1 cellular context compared by ENCODE assay signal in genomic region chr19:7153008-7153407, GRCh38.
TF ChIP-seq lines count a peak whose summit lies in the region.

No MANE protein-coding gene starts in this region.

TF ChIP-seq in GM12878, 131 proteins besides CTCF, POLR2A, EP300 and RAD21 (continued from another document):
- TF ChIP-seq, protein P1, sequence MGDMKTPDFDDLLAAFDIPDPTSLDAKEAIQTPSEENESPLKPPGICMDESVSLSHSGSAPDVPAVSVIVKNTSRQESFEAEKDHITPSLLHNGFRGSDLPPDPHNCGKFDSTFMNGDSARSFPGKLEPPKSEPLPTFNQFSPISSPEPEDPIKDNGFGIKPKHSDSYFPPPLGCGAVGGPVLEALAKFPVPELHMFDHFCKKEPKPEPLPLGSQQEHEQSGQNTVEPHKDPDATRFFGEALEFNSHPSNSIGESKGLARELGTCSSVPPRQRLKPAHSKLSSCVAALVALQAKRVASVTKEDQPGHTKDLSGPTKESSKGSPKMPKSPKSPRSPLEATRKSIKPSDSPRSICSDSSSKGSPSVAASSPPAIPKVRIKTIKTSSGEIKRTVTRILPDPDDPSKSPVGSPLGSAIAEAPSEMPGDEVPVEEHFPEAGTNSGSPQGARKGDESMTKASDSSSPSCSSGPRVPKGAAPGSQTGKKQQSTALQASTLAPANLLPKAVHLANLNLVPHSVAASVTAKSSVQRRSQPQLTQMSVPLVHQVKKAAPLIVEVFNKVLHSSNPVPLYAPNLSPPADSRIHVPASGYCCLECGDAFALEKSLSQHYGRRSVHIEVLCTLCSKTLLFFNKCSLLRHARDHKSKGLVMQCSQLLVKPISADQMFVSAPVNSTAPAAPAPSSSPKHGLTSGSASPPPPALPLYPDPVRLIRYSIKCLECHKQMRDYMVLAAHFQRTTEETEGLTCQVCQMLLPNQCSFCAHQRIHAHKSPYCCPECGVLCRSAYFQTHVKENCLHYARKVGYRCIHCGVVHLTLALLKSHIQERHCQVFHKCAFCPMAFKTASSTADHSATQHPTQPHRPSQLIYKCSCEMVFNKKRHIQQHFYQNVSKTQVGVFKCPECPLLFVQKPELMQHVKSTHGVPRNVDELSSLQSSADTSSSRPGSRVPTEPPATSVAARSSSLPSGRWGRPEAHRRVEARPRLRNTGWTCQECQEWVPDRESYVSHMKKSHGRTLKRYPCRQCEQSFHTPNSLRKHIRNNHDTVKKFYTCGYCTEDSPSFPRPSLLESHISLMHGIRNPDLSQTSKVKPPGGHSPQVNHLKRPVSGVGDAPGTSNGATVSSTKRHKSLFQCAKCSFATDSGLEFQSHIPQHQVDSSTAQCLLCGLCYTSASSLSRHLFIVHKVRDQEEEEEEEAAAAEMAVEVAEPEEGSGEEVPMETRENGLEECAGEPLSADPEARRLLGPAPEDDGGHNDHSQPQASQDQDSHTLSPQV (IDR thresholded peaks at IDR 0.05), result no peak
- TF ChIP-seq MYB (IDR thresholded peaks at IDR 0.05; ENCODE audit: borderline replicate concordance, low read depth, low read length), result no peak
- TF ChIP-seq PML (IDR thresholded peaks at IDR 0.05; ENCODE audit: low read length), result no peak
- TF ChIP-seq HDAC6 (IDR thresholded peaks at IDR 0.05; ENCODE audit: unreplicated experiment), result no peak
